In the genomic region with DNA sequence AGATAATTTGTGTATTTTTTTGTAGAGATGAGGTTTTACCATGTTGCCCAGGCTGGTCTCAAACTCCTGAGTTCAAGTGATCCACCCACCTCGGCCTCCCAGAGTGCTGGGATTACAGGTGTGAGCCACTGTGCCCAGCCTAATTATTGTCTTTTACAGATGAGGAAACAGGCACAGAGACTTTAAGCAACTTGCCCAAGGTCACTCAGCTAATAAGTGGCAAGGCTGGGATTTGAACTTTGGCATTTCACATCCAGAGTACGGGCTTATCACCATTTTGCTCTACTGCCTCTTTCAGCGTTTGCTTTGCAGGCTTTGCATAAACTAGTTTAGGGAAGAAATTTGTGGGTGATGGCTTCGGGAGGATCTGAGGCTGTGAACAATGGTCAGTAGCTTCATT, we compare ENCODE assay signal across 7 cellular contexts. TPM values are rescaled to one million over a fixed set of nuclear protein-coding genes. Genes with fewer than 3 reads are reported as not detected.
DNase-seq lines count a peak whose midpoint lies in the region; ATAC-seq, FAIRE-seq and TF ChIP-seq lines count a peak whose summit lies in the region.
"Not testable (repeated sequence)": the region's sequence is repeated elsewhere in the genome, so short reads cannot be mapped to it uniquely, and the experiment has no call there.

No MANE protein-coding gene starts in this region.

- TF ChIP-seq RAD21 in GM12878 (IDR thresholded peaks at IDR 0.05; ENCODE audit: insufficient read depth, low read depth, low read length) = not testable (repeated sequence)

- H3K36me3 Mint-ChIP-seq in activated T-helper 1 cell treated with anti-CD3 and anti-CD28 coated beads, Interleukin-12 subunit alpha, Interleukin-12 subunit beta, Interleukin-2, Interleukin-4 antibody, amounts not matched to agents 30 ng/mL and 10 ng/mL and 1 ng/mL, durations not matched to agents 14 hours and 24 hours and 36 hours (ENCODE audit: low read depth) = peaks cover 10% of the 10 kb centered on the region
- H3K36me3 Mint-ChIP-seq in nephron (ENCODE audit: low read depth); stimulated activated naive CD8-positive, alpha-beta T cell treated with anti-CD3 and anti-CD28 coated beads, Interleukin-15, Interleukin-2, amounts not matched to agents 100 ng/mL and 50 ng/mL, for 24 hours (ENCODE audit: low read depth): not testable (repeated sequence)

- RAD21 ChIA-PET in GM12878 (lab: Charles Lee; ENCODE audit: unreplicated experiment) = interaction anchor here (0.9 to 1.2 kb wide), 5 partner anchors 14 to 88 kb away, joined by 3 to 5 read pairs (median 3); no protein-coding TSS in a partner anchor

- H3K4me1 Mint-ChIP-seq in activated T-helper 1 cell treated with anti-CD3 and anti-CD28 coated beads, Interleukin-12 subunit alpha, Interleukin-12 subunit beta, Interleukin-2, Interleukin-4 antibody, amounts not matched to agents 30 ng/mL and 10 ng/mL and 1 ng/mL, durations not matched to agents 14 hours and 24 hours and 36 hours (ENCODE audit: low read depth) = peaks cover 41% of the 10 kb centered on the region
- peaks cover 41% of the 10 kb centered on the region for H3K4me1 Mint-ChIP-seq in nephron
- H3K4me1 Mint-ChIP-seq in stimulated activated naive CD8-positive, alpha-beta T cell treated with anti-CD3 and anti-CD28 coated beads, Interleukin-15, Interleukin-2, amounts not matched to agents 100 ng/mL and 50 ng/mL, for 24 hours (ENCODE audit: low read depth) = peaks cover 23% of the 10 kb centered on the region

- intact Hi-C loops in activated T-helper 1 cell treated with anti-CD3 and anti-CD28 coated beads, Interleukin-12 subunit alpha, Interleukin-12 subunit beta, Interleukin-2, Interleukin-4 antibody, amounts not matched to agents 30 ng/mL and 10 ng/mL and 1 ng/mL, durations not matched to agents 14 hours and 24 hours and 36 hours (cut with micrococcal nuclease) = loop anchor here (2.0 kb wide), 1 partner anchor 57 kb away; the partner anchor contains the start of gene FGGY
- intact Hi-C loops in GM12878 (cut with micrococcal nuclease; ENCODE audit: unreplicated experiment); left colon (cut with DNase I, micrococcal nuclease); gastrocnemius medialis (cut with DNase I; ENCODE audit: low total_unique reads): not testable (repeated sequence)

- not testable (repeated sequence) for FAIRE-seq in GM12878 (lab: Jason Lieb, UNC)

- SMC1A ChIA-PET in GM12878 (lab: Charles Lee; ENCODE audit: uncharacterized antibody, unreplicated experiment) = interaction anchor here (0.9 to 5.6 kb wide), 11 partner anchors 11 to 308 kb away, joined by 3 to 31 read pairs (median 5); partner anchors contain the start of gene FGGY

- H3K4me3 Mint-ChIP-seq in activated T-helper 1 cell treated with anti-CD3 and anti-CD28 coated beads, Interleukin-12 subunit alpha, Interleukin-12 subunit beta, Interleukin-2, Interleukin-4 antibody, amounts not matched to agents 30 ng/mL and 10 ng/mL and 1 ng/mL, durations not matched to agents 14 hours and 24 hours and 36 hours; nephron: not testable (repeated sequence)
- H3K4me3 Mint-ChIP-seq in stimulated activated naive CD8-positive, alpha-beta T cell treated with anti-CD3 and anti-CD28 coated beads, Interleukin-15, Interleukin-2, amounts not matched to agents 100 ng/mL and 50 ng/mL, for 24 hours = peak overlapping the region; percentile 56

- WGBS in GM12878 (ENCODE audit: insufficient coverage, insufficient replicate concordance, low lambda C conversion rate, missing lambda C conversion rate) = 38% methylated on average over 4 of the region's 4 CpGs

- not testable (repeated sequence) for H3K4me2 ChIP-seq in GM12878 (ENCODE audit: control insufficient read depth, insufficient read depth)

- DNase-seq in activated T-helper 1 cell treated with anti-CD3 and anti-CD28 coated beads, Interleukin-12 subunit alpha, Interleukin-12 subunit beta, Interleukin-2, Interleukin-4 antibody, amounts not matched to agents 30 ng/mL and 10 ng/mL and 1 ng/mL, durations not matched to agents 14 hours and 24 hours and 36 hours (ENCODE audit: low spot score); GM12878 (ENCODE audit: low read depth, low spot score); left colon; gastrocnemius medialis: not testable (repeated sequence)

- H3K36me3 ChIP-seq in GM12878 (ENCODE audit: control insufficient read depth in 2 of 2, insufficient read depth in 2 of 2, low read length in 1 of 2); gastrocnemius medialis: not testable (repeated sequence)

- in situ Hi-C loops in GM12878 (cut with MboI); gastrocnemius medialis (cut with MboI; ENCODE audit: low sequenced_read_pairs in 4 of 4): not testable (repeated sequence)

- BruUV-seq in GM12878 (replicated peaks; lab: Mats Ljungman, UMichigan) = not testable (repeated sequence)

- H3K4me3 ChIP-seq in GM12878, gastrocnemius medialis: not testable (repeated sequence)

- H4K20me1 ChIP-seq in GM12878 (ENCODE audit: control insufficient read depth, insufficient read depth) = not testable (repeated sequence)

- not testable (repeated sequence) for TF ChIP-seq EP300 in GM12878 (IDR thresholded peaks at IDR 0.05; ENCODE audit: borderline replicate concordance in 1 of 2, control insufficient read depth in 1 of 2, low read depth in 2 of 2, low read length in 2 of 2)

- H3K9me3 Mint-ChIP-seq in activated T-helper 1 cell treated with anti-CD3 and anti-CD28 coated beads, Interleukin-12 subunit alpha, Interleukin-12 subunit beta, Interleukin-2, Interleukin-4 antibody, amounts not matched to agents 30 ng/mL and 10 ng/mL and 1 ng/mL, durations not matched to agents 14 hours and 24 hours and 36 hours = peaks cover 13% of the 10 kb centered on the region
- not testable (repeated sequence) for H3K9me3 Mint-ChIP-seq in nephron; stimulated activated naive CD8-positive, alpha-beta T cell treated with anti-CD3 and anti-CD28 coated beads, Interleukin-15, Interleukin-2, amounts not matched to agents 100 ng/mL and 50 ng/mL, for 24 hours

- not testable (repeated sequence) for H3K79me2 ChIP-seq in GM12878 (ENCODE audit: control insufficient read depth, insufficient read depth, low read length)

- POLR2A ChIA-PET in GM12878 (lab: Charles Lee) = interaction anchor here (1.0 to 1.6 kb wide), 2 partner anchors 10 to 57 kb away, joined by 3 to 4 read pairs; no protein-coding TSS in a partner anchor

- TF ChIP-seq CTCF in VCaP (conservative IDR thresholded peaks at IDR 0.05); GM12878 (IDR thresholded peaks at IDR 0.05 in 2 of 3, conservative IDR thresholded peaks at IDR 0.05 in 1 of 3; ENCODE audit: control insufficient read depth in 2 of 3, extremely low read depth in 1 of 3, insufficient read depth in 1 of 3, low read depth in 3 of 3, low read length in 3 of 3); nephron (IDR thresholded peaks at IDR 0.05; ENCODE audit: unreplicated experiment in 3 of 3); gastrocnemius medialis (IDR thresholded peaks at IDR 0.05 in 4 of 5, conservative IDR thresholded peaks at IDR 0.05 in 1 of 5): not testable (repeated sequence)

- TF ChIP-seq POLR2A in GM12878 (IDR thresholded peaks at IDR 0.05; ENCODE audit: low read depth, low read length); gastrocnemius medialis (IDR thresholded peaks at IDR 0.05): not testable (repeated sequence)

- not testable (repeated sequence) for H3K4me1 ChIP-seq in GM12878 (ENCODE audit: control insufficient read depth, insufficient read depth, low read length)
- H3K4me1 ChIP-seq in gastrocnemius medialis = peaks cover under 1 to 12% of the 10 kb centered on the region in 2 donors

- not testable (repeated sequence) for ATAC-seq in GM12878, gastrocnemius medialis
- peak; percentile 1 for ATAC-seq in left colon

- not testable (repeated sequence) for H2AFZ ChIP-seq in GM12878 (ENCODE audit: control insufficient read depth, low read depth, low read length)

- H3K27me3 Mint-ChIP-seq in activated T-helper 1 cell treated with anti-CD3 and anti-CD28 coated beads, Interleukin-12 subunit alpha, Interleukin-12 subunit beta, Interleukin-2, Interleukin-4 antibody, amounts not matched to agents 30 ng/mL and 10 ng/mL and 1 ng/mL, durations not matched to agents 14 hours and 24 hours and 36 hours (ENCODE audit: insufficient read depth); nephron (ENCODE audit: low read depth); stimulated activated naive CD8-positive, alpha-beta T cell treated with anti-CD3 and anti-CD28 coated beads, Interleukin-15, Interleukin-2, amounts not matched to agents 100 ng/mL and 50 ng/mL, for 24 hours: not testable (repeated sequence)

- not testable (repeated sequence) for H3K27me3 ChIP-seq in GM12878 (replicated peaks in 1 of 2; ENCODE audit: control insufficient read depth in 2 of 2, insufficient read depth in 2 of 2, low read length in 1 of 2); gastrocnemius medialis

- peak overlapping the region; percentile 94 for H3K27ac Mint-ChIP-seq in activated T-helper 1 cell treated with anti-CD3 and anti-CD28 coated beads, Interleukin-12 subunit alpha, Interleukin-12 subunit beta, Interleukin-2, Interleukin-4 antibody, amounts not matched to agents 30 ng/mL and 10 ng/mL and 1 ng/mL, durations not matched to agents 14 hours and 24 hours and 36 hours
- H3K27ac Mint-ChIP-seq in nephron = peak overlapping the region; percentile 42 to 78 (median 63)
- H3K27ac Mint-ChIP-seq in stimulated activated naive CD8-positive, alpha-beta T cell treated with anti-CD3 and anti-CD28 coated beads, Interleukin-15, Interleukin-2, amounts not matched to agents 100 ng/mL and 50 ng/mL, for 24 hours = peak overlapping the region; percentile 92

- not testable (repeated sequence) for H3K9me3 ChIP-seq in GM12878 (replicated peaks; ENCODE audit: control insufficient read depth, insufficient read depth, low read length); gastrocnemius medialis

- CTCF ChIA-PET in GM12878 (lab: Yijun Ruan, JAX) = interaction anchor here (0.9 to 1.5 kb wide), 2 partner anchors 11 to 246 kb away, joined by 3 to 9 read pairs; no protein-coding TSS in a partner anchor

- not testable (repeated sequence) for H3K9ac ChIP-seq in GM12878 (ENCODE audit: control insufficient read depth, insufficient read depth, low read length)

- H3K27ac ChIP-seq in VCaP (peak overlapping the region; percentile 55), GM12878 (ENCODE audit: control insufficient read depth, insufficient read depth) (peak overlapping the region; percentile 3; the same call in 1 of the 2 replicates), gastrocnemius medialis (peak overlapping the region; percentile 31 to 46 (median 40))

RNA-seq across cellular contexts. Expression of gene FGGY, which starts 57.3 kb away (rescaled TPM):
- 7.1 and 8.2 TPM in 2 replicates for total RNA-seq in activated T-helper 1 cell treated with anti-CD3 and anti-CD28 coated beads, Interleukin-12 subunit alpha, Interleukin-12 subunit beta, Interleukin-2, Interleukin-4 antibody, amounts not matched to agents 30 ng/mL and 10 ng/mL and 1 ng/mL, durations not matched to agents 14 hours and 24 hours and 36 hours
- 27.9 and 29.7 TPM in 2 replicates for total RNA-seq in GM12878 (2013; cell fraction: nucleolus; rRNA removed)
- total RNA-seq in GM12878 (2014; rRNA removed) = 5.7 and 6.7 TPM in 2 replicates
- 7.5 and 8.7 TPM in 2 replicates for total RNA-seq in GM12878 (2014; rRNA removed; fragmentation: Illumina TruSeq; extraction: Trizol)
- total RNA-seq in GM12878 (2021) = 7.3 and 11.9 TPM in 2 replicates
- 5.9 TPM for polyA plus RNA-seq in GM12878 (2011; ENCODE audit: low read depth)
- 11.5 and 14.5 TPM in 2 replicates for polyA plus RNA-seq in GM12878 (2011; rRNA removed)
- 9.1 and 9.5 TPM in 2 replicates for polyA plus RNA-seq in GM12878 (2011; cell fraction: cytosol; rRNA removed)
- 7.1 and 10.0 TPM in 2 replicates for polyA plus RNA-seq in GM12878 (2011; cell fraction: nucleus; rRNA removed)
- polyA plus RNA-seq in GM12878 (2012) = 4.7 and 7.0 TPM in 2 replicates
- 6.6 and 7.6 TPM in 2 replicates for polyA plus RNA-seq in GM12878 (2014; fragmentation: Illumina TruSeq; extraction: Trizol)
- 1 to 10 TPM; 9.1 to 9.5 TPM for polyA plus RNA-seq in GM12878 (2014; fragmentation: Nextera tagmentation; extraction: Ambion mirVana)
- 5.0 and 6.3 TPM in 2 replicates for polyA plus RNA-seq in GM12878 (2014; rRNA removed)
- 1 to 10 TPM; 6.2 to 7.6 TPM for polyA plus RNA-seq in GM12878 (2016; fragmentation: Nextera tagmentation; extraction: Ambion mirVana)
- 24.3 and 27.8 TPM in 2 replicates for polyA minus RNA-seq in GM12878 (2011; rRNA and poly(A)+ RNA removed)
- polyA minus RNA-seq in GM12878 (2011; cell fraction: cytosol; rRNA and poly(A)+ RNA removed) = 3.0 and 5.3 TPM in 2 replicates
- 28.2 and 31.9 TPM in 2 replicates for polyA minus RNA-seq in GM12878 (2011; cell fraction: nucleus; rRNA and poly(A)+ RNA removed)
- 10 to 100 TPM; 17.3 to 24.1 TPM for total RNA-seq in left colon
- 10 to 100 TPM; 24.9 to 35.9 (median 30.5) TPM for total RNA-seq in gastrocnemius medialis

Comparison
In these comparisons a context has a peak if more than half of its experiments do, and no peak if none do; other contexts are left out.
1. H3K27ac ChIP-seq: peak in every context shown above with its lines; median percentile 55 in VCaP; 40 in gastrocnemius medialis; 3 in GM12878.